8 cellular contexts compared by ENCODE assay signal in genomic region chr5:74851684-74852353, GRCh38. TPM values are rescaled to one million over a fixed set of nuclear protein-coding genes. Genes with fewer than 3 reads are reported as not detected.
DNase-seq lines count a peak whose midpoint lies in the region; ATAC-seq, FAIRE-seq and TF ChIP-seq lines count a peak whose summit lies in the region.
"Had no signal": no experiment of that assay in that cellular context is flagged by ENCODE, and none has a peak within 500 bp of the region (broad histone marks: within the 10 kb centered on the region; RNA-seq: fewer than 3 reads in every experiment).

No MANE protein-coding gene starts in this region.

- 85% methylated on average over 4 of the region's 4 CpGs; no CpG with 5 or more reads in 1 of the 2 experiments for WGBS in H1 (ENCODE audit: extremely low coverage in 1 of 2, insufficient coverage in 1 of 2, insufficient read length in 1 of 2, insufficient replicate concordance in 2 of 2, low coverage in 1 of 2, low lambda C conversion rate in 2 of 2, missing lambda C conversion rate in 1 of 2), 2 experiments

- no peak overlapping the region for H2AFZ ChIP-seq in H1 (ENCODE audit: low read length)

- peaks cover 4% of the 10 kb centered on the region; the same call in 1 of the 2 replicates for H3K79me1 ChIP-seq in H1 (ENCODE audit: low read depth, low read length)

- H2AK5ac ChIP-seq in H1 (ENCODE audit: low read depth, low read length) = no peak overlapping the region

- no peaks in the 10 kb centered on the region for H3K23me2 ChIP-seq in H1 (ENCODE audit: low read depth, low read length)

- no peak overlapping the region for H3K4me2 ChIP-seq in H1 (ENCODE audit: insufficient read depth in 1 of 2, low read depth in 2 of 2, low read length in 2 of 2)

- no peak overlapping the region for H2BK120ac ChIP-seq in H1 (replicated peaks; ENCODE audit: low read depth, low read length)

- H3K18ac ChIP-seq in H1 (ENCODE audit: extremely low read depth, low read length) = no peak overlapping the region

- H3K27me3 ChIP-seq in H1 (replicated peaks in 1 of 4; ENCODE audit: control insufficient read depth in 3 of 4, extremely low read depth in 1 of 4, insufficient read depth in 3 of 4, low read length in 3 of 4) = no peaks in the 10 kb centered on the region

- H3K9me3 Mint-ChIP-seq in stimulated activated effector memory CD8-positive, alpha-beta T cell treated with anti-CD3 and anti-CD28 coated beads, Interleukin-12 subunit alpha, Interleukin-12 subunit beta, amount 100 ng/mL, for 72 hours = no peaks in the 10 kb centered on the region
- H3K9me3 Mint-ChIP-seq in mesothelial cell of epicardium = peaks cover 18% of the 10 kb centered on the region

- H3K4me1 ChIP-seq in H1 (replicated peaks in 1 of 4; ENCODE audit: control insufficient read depth in 3 of 4, insufficient read depth in 4 of 4, low read length in 3 of 4) = peaks cover 0 to 8% (median 3%) of the 10 kb centered on the region in 4 experiments; a peak in 2 of 7 replicates

- H3K9ac ChIP-seq in H1 (replicated peaks in 1 of 4; ENCODE audit: extremely low read depth in 1 of 4, low read depth in 3 of 4, low read length in 3 of 4) = no peak overlapping the region

- no peak for TF ChIP-seq POLR2A in H1 (IDR thresholded peaks at IDR 0.05; ENCODE audit: control extremely low read depth in 1 of 2, low read depth in 2 of 2, low read length in 2 of 2)

- no peak overlapping the region for H3K4ac ChIP-seq in H1 (replicated peaks; ENCODE audit: insufficient read length, low read depth, low read length)

- H3K4me3 Mint-ChIP-seq in stimulated activated effector memory CD8-positive, alpha-beta T cell treated with anti-CD3 and anti-CD28 coated beads, Interleukin-12 subunit alpha, Interleukin-12 subunit beta, amount 100 ng/mL, for 72 hours = peak overlapping the region; percentile 59
- H3K4me3 Mint-ChIP-seq in mesothelial cell of epicardium = no peak overlapping the region
- H3K4me3 Mint-ChIP-seq: neural crest cell had no signal

- no peak overlapping the region for H3K4me3 ChIP-seq in H1 (ENCODE audit: extremely low read depth in 1 of 4, insufficient read depth in 2 of 4, low read depth in 3 of 4, low read length in 4 of 4)

- H3K23ac ChIP-seq in H1 (ENCODE audit: insufficient read length) = no peak overlapping the region

- H3K36me3 ChIP-seq in H1 (ENCODE audit: control insufficient read depth in 2 of 4, insufficient read depth in 4 of 4, low read length in 3 of 4) = peaks cover 0 to 5% (median 0%) of the 10 kb centered on the region in 4 experiments; a peak in 2 of 8 replicates

- TF ChIP-seq RAD21 in H1 (IDR thresholded peaks at IDR 0.05 in 1 of 2, conservative IDR thresholded peaks at IDR 0.05 in 1 of 2; ENCODE audit: low read depth in 2 of 2, low read length in 2 of 2) = no peak

- H2BK12ac ChIP-seq in H1 (ENCODE audit: low read depth, low read length) = no peak overlapping the region

- H3K36me3 Mint-ChIP-seq in stimulated activated effector memory CD8-positive, alpha-beta T cell treated with anti-CD3 and anti-CD28 coated beads, Interleukin-12 subunit alpha, Interleukin-12 subunit beta, amount 100 ng/mL, for 72 hours = no peaks in the 10 kb centered on the region
- H3K36me3 Mint-ChIP-seq in mesothelial cell of epicardium = peaks cover 18% of the 10 kb centered on the region

- no peak for FAIRE-seq in H1 (lab: Jason Lieb, UNC)

- H3K79me2 ChIP-seq in H1 (ENCODE audit: control insufficient read depth in 1 of 2, insufficient read depth in 2 of 2, low read length in 2 of 2) = peaks cover 17 to 100% of the 10 kb centered on the region in 2 experiments

- no peak overlapping the region for H3K56ac ChIP-seq in H1 (replicated peaks; ENCODE audit: insufficient read length, low read depth, low read length)

- peaks cover 2 to 7% of the 10 kb centered on the region in 2 experiments for H4K20me1 ChIP-seq in H1 (replicated peaks in 1 of 2; ENCODE audit: control insufficient read depth in 1 of 2, insufficient read depth in 2 of 2, low read length in 2 of 2)

- TF ChIP-seq CTCF in GM20000 (IDR thresholded peaks at IDR 0.05; ENCODE audit: extremely low read depth, missing control alignments) (no peak), H1 (IDR thresholded peaks at IDR 0.05; ENCODE audit: control extremely low read depth in 1 of 3, insufficient read depth in 1 of 3, low read depth in 1 of 3, low read length in 3 of 3) (no peak), mesothelial cell of epicardium (IDR thresholded peaks at IDR 0.05; ENCODE audit: unreplicated experiment) (no peak)

- no peak overlapping the region for H2BK20ac ChIP-seq in H1 (ENCODE audit: low read length)

- H4K91ac ChIP-seq in H1 (replicated peaks; ENCODE audit: insufficient read length, low read length) = no peak overlapping the region

- H3K9me3 ChIP-seq in H1 (ENCODE audit: insufficient read depth in 2 of 2, low read depth in 1 of 2, low read length in 1 of 2) = no peaks in the 10 kb centered on the region

- ATAC-seq in stimulated activated effector memory CD8-positive, alpha-beta T cell treated with anti-CD3 and anti-CD28 coated beads, Interleukin-12 subunit alpha, Interleukin-12 subunit beta, amount 100 ng/mL, for 72 hours = peak; percentile 62
- ATAC-seq in GM19467 (IDR thresholded peaks at IDR 0.05; ENCODE audit: unreplicated experiment) = no peak

- H4K8ac ChIP-seq in H1 (ENCODE audit: extremely low read depth, insufficient read depth, low read length) = no peak overlapping the region

- no peak overlapping the region for H2BK15ac ChIP-seq in H1 (ENCODE audit: low read length)

- H3K4me1 Mint-ChIP-seq in stimulated activated effector memory CD8-positive, alpha-beta T cell treated with anti-CD3 and anti-CD28 coated beads, Interleukin-12 subunit alpha, Interleukin-12 subunit beta, amount 100 ng/mL, for 72 hours = peaks cover 21% of the 10 kb centered on the region
- peaks cover 29% of the 10 kb centered on the region for H3K4me1 Mint-ChIP-seq in mesothelial cell of epicardium

- peak; percentile 29 for DNase-seq in GM20000 (ENCODE audit: low spot score)
- peak; percentile 57 for DNase-seq in RPMI7951 (ENCODE audit: low read depth)
- DNase-seq in H1 (ENCODE audit: low read depth in 1 of 2, low spot score in 2 of 2) = no peak
- DNase-seq in stimulated activated effector memory CD8-positive, alpha-beta T cell treated with anti-CD3 and anti-CD28 coated beads, Interleukin-12 subunit alpha, Interleukin-12 subunit beta, amount 100 ng/mL, for 72 hours (ENCODE audit: low spot score in 2 of 2) = no peak
- DNase-seq in UCSD-AML1 (lab: John Stamatoyannopoulos, UW; ENCODE audit: unreplicated experiment) = no peak
- no peak for DNase-seq in mesothelial cell of epicardium (ENCODE audit: low spot score in 2 of 2, unreplicated experiment in 2 of 2)

- peaks cover 2% of the 10 kb centered on the region for H3K27me3 Mint-ChIP-seq in mesothelial cell of epicardium (ENCODE audit: low read depth)

- TF ChIP-seq EP300 in H1 (IDR thresholded peaks at IDR 0.05; ENCODE audit: borderline replicate concordance in 1 of 2, low read depth in 2 of 2, low read length in 2 of 2) = no peak

- CTCF ChIA-PET in H1 (lab: Charles Lee; ENCODE audit: partially characterized antibody) = interaction anchor here (0.6 to 1.6 kb wide), 7 partner anchors 8 to 52 kb away, joined by 3 to 6 read pairs (median 4); no protein-coding TSS in a partner anchor

- peak overlapping the region; percentile 93 for H3K27ac Mint-ChIP-seq in stimulated activated effector memory CD8-positive, alpha-beta T cell treated with anti-CD3 and anti-CD28 coated beads, Interleukin-12 subunit alpha, Interleukin-12 subunit beta, amount 100 ng/mL, for 72 hours
- H3K27ac Mint-ChIP-seq in mesothelial cell of epicardium = no peak overlapping the region

- H3K14ac ChIP-seq in H1 (ENCODE audit: insufficient read length) = no peak overlapping the region

- no peak overlapping the region for H4K5ac ChIP-seq in H1 (ENCODE audit: insufficient read length, low read depth, low read length)

- POLR2A ChIA-PET in H1 (lab: Charles Lee; ENCODE audit: partially characterized antibody) = interaction anchor here (0.8 to 4.3 kb wide), 8 partner anchors 8 to 50 kb away, joined by 3 to 28 read pairs (median 3); partner anchors contain the start of gene FAM169A

- no peak overlapping the region for H2BK5ac ChIP-seq in H1 (ENCODE audit: low read depth, low read length)

- no peak overlapping the region for H3K27ac ChIP-seq in H1 (ENCODE audit: low read depth, low read length)

TF ChIP-seq in H1, 55 proteins besides CTCF, POLR2A, EP300 and RAD21:
- TF ChIP-seq ASH2L (IDR thresholded peaks at IDR 0.05; ENCODE audit: low read length) (no peak), BACH1 (IDR thresholded peaks at IDR 0.05; ENCODE audit: low read length) (0 out of 2 replicates have a peak, but pooled peaks have one; percentile 18)

RNA-seq across cellular contexts. Expression of gene FAM169A, which starts 14.4 kb away (rescaled TPM):
- total RNA-seq in RPMI7951 (2014; rRNA removed; shearing (Covaris generic)) = 0.36 and 0.39 TPM in 2 replicates
- 78.7 and 83.1 TPM in 2 replicates for total RNA-seq in H1 (2021; fragmentation: NEBNext Ultra II Directional; extraction: Animal tissue kit (Norgen Biotek cat#: 25700))
- polyA plus RNA-seq in H1 (2011; rRNA removed) = 9.0 and 12.6 TPM in 2 replicates
- 17.4 TPM for polyA plus RNA-seq in H1 (2011; cell fraction: cytosol; rRNA removed)
- polyA plus RNA-seq in H1 (2011; cell fraction: nucleus; rRNA removed) = 13.0 TPM
- 12.2 to 25.3 TPM (median 17.9 TPM) in 4 replicates for polyA plus RNA-seq in H1 (2012, experiment 1 of 2)
- polyA plus RNA-seq in H1 (2012, experiment 2 of 2) = 1.5 TPM
- polyA plus RNA-seq in H1 (2013, experiment 1 of 2) = 29.1 TPM
- polyA plus RNA-seq in H1 (2013, experiment 2 of 2) = 30.1 TPM
- polyA minus RNA-seq in H1 (2011; rRNA and poly(A)+ RNA removed) = 45.6 and 62.0 TPM in 2 replicates
- polyA minus RNA-seq in H1 (2011; cell fraction: cytosol; rRNA and poly(A)+ RNA removed) = 30.0 TPM
- polyA minus RNA-seq in H1 (2011; cell fraction: nucleus; rRNA and poly(A)+ RNA removed) = 59.1 TPM
- total RNA-seq in mesothelial cell of epicardium = 22.6 to 23.7 TPM (median 23.5 TPM) in 3 replicates

Comparison
In these comparisons a context has a peak if more than half of its experiments do, and no peak if none do; other contexts are left out.
1. DNase-seq: peak in GM20000 (single experiment) and RPMI7951 (single experiment); none in H1 (0 of 2), stimulated activated effector memory CD8-positive, alpha-beta T cell treated with anti-CD3 and anti-CD28 coated beads, Interleukin-12 subunit alpha, Interleukin-12 subunit beta, amount 100 ng/mL, for 72 hours (0 of 2), UCSD-AML1 (single experiment) and mesothelial cell of epicardium (0 of 2).
2. RNA of gene FAM169A, which starts 14.4 kb away (total RNA-seq): 78.7 to 83.1 TPM in H1 and 22.6 to 23.7 TPM in mesothelial cell of epicardium; 0.36 to 0.39 TPM in RPMI7951; every median in the first group is over 10 times any median in the second.